Comparison of ENCODE assay signal across 34 cellular contexts in genomic region chr13:51394724-51395123, GRCh38. TPM values are rescaled to one million over a fixed set of nuclear protein-coding genes. Genes with fewer than 3 reads are reported as not detected.
"Had no signal": no experiment of that assay in that cellular context is flagged by ENCODE, and none has a peak within 500 bp of the region (broad histone marks: within the 10 kb centered on the region; RNA-seq: fewer than 3 reads in every experiment).

No MANE protein-coding gene starts in this region.

- H3K27ac Mint-ChIP-seq: endodermal cell, mesothelial cell of epicardium had no signal

- H3K27ac ChIP-seq: coronary artery, dorsolateral prefrontal cortex, epithelial cell of prostate, esophagus squamous epithelium, gastrocnemius medialis, heart right ventricle, hepatocyte, left lung, lower lobe of right lung had no signal

- H3K9me3 ChIP-seq: esophagus squamous epithelium, gastrocnemius medialis, heart right ventricle, left lung, lower lobe of right lung, mucosa of descending colon had no signal

- H3K4me3 Mint-ChIP-seq: endodermal cell; immature natural killer cell; mesothelial cell of epicardium; naive B cell; naive thymus-derived CD8-positive, alpha-beta T cell had no signal

- H3K27me3 Mint-ChIP-seq: naive B cell; naive thymus-derived CD8-positive, alpha-beta T cell had no signal

- ATAC-seq: esophagus mucosa; gastrocnemius medialis; heart right ventricle; left cardiac atrium; left lung; left ventricle myocardium superior; lower lobe of right lung; mucosa of descending colon; naive thymus-derived CD8-positive, alpha-beta T cell had no signal

- H3K9me3 Mint-ChIP-seq: endodermal cell; immature natural killer cell; naive B cell; naive thymus-derived CD8-positive, alpha-beta T cell had no signal

- H3K27me3 ChIP-seq: dorsolateral prefrontal cortex, esophagus squamous epithelium, gastrocnemius medialis, heart right ventricle, hepatocyte, left lung had no signal

- FAIRE-seq: colon, endometrium, keratinocyte had no signal

- DNase-seq: dermis blood vessel endothelial cell; effector CD4-positive, alpha-beta T cell; effector memory CD4-positive, alpha-beta T cell; endodermal cell; erythroblast; esophagus squamous epithelium; foreskin fibroblast; foreskin melanocyte; gastrocnemius medialis; glutamatergic neuron; heart right ventricle; hypothalamus; immature natural killer cell; left cardiac atrium; left lung; left ventricle myocardium superior; lower lobe of right lung; mesenchymal stem cell; mucosa of descending colon; naive B cell; naive thymus-derived CD8-positive, alpha-beta T cell had no signal

- H3K36me3 Mint-ChIP-seq: immature natural killer cell had no signal

RNA-seq across cellular contexts. Expression of gene SERPINE3, which starts 55.2 kb away (rescaled TPM):
- total RNA-seq: dermis blood vessel endothelial cell; esophagus mucosa; esophagus squamous epithelium; gastrocnemius medialis; heart right ventricle; kidney epithelial cell; left cardiac atrium; left lung; left ventricle myocardium superior; lower lobe of right lung; lung microvascular endothelial cell; mesenteric fat pad; mucosa of descending colon; myocyte; naive thymus-derived CD8-positive, alpha-beta T cell had no signal
